8 cellular contexts compared by ENCODE assay signal in genomic region chr6:19837511-19838441, GRCh38. TPM values are rescaled to one million over a fixed set of nuclear protein-coding genes. Genes with fewer than 3 reads are reported as not detected.
DNase-seq lines count a peak whose midpoint lies in the region; ATAC-seq and TF ChIP-seq lines count a peak whose summit lies in the region.

No MANE protein-coding gene starts in this region.

- DNase-seq in COR-L47 (lab: John Stamatoyannopoulos, UW): peak; percentile 30
- DNase-seq in NCI-H226: peak; percentile 20
- no peak for DNase-seq in esophagus muscularis mucosa (ENCODE audit: extremely low spot score)
- DNase-seq in natural killer cell: no peak
- no peak for DNase-seq in GM19240 (ENCODE audit: insufficient read length, low spot score)
- no peak for DNase-seq in NCI-H1436 (lab: John Stamatoyannopoulos, UW)
- DNase-seq in effector CD8-positive, alpha-beta T cell (lab: John Stamatoyannopoulos, UW): no peak
- DNase-seq in middle frontal gyrus (ENCODE audit: extremely low spot score, low spot score): no peak

- intact Hi-C loops in esophagus muscularis mucosa (cut with DNase I): loop anchor here (5.0 kb wide), 1 partner anchor 35 kb away; no protein-coding TSS in a partner anchor
- intact Hi-C loops in natural killer cell (cut with micrococcal nuclease): no loop called here

- H3K4me1 ChIP-seq in esophagus muscularis mucosa: peaks cover 0 to 44% (median 35%) of the 10 kb centered on the region in 4 donors

- peaks cover 0 to 11% (median 0%) of the 10 kb centered on the region in 4 donors for H3K27me3 ChIP-seq in esophagus muscularis mucosa

- H3K27ac Mint-ChIP-seq in natural killer cell: no peak overlapping the region

- peak overlapping the region; percentile 94 to 98 (median 96) for H3K27ac ChIP-seq in esophagus muscularis mucosa (replicated peaks in 1 of 4)

- TF ChIP-seq EP300 in esophagus muscularis mucosa (IDR thresholded peaks at IDR 0.05): no peak

- no peaks in the 10 kb centered on the region for H3K36me3 ChIP-seq in esophagus muscularis mucosa

- peaks cover 0 to 4% of the 10 kb centered on the region in 2 donors for H3K4me1 Mint-ChIP-seq in natural killer cell

- peak overlapping the region; percentile 88 to 90 (median 90) for H3K4me3 ChIP-seq in esophagus muscularis mucosa

- no peaks in the 10 kb centered on the region for H3K9me3 Mint-ChIP-seq in natural killer cell

- peak in 1 of 3 donors; percentile 12 for ATAC-seq in natural killer cell

- H3K27me3 Mint-ChIP-seq in natural killer cell (ENCODE audit: low read depth in 2 of 2): peaks cover 34 to 65% of the 10 kb centered on the region in 2 donors

- WGBS in esophagus muscularis mucosa: 1% methylated on average over 17 of the region's 122 CpGs

- TF ChIP-seq CTCF in esophagus muscularis mucosa (IDR thresholded peaks at IDR 0.05) (no peak), natural killer cell (IDR thresholded peaks at IDR 0.05) (no peak)

- peak overlapping the region; percentile 58 for H3K4me3 Mint-ChIP-seq in natural killer cell

- H3K36me3 Mint-ChIP-seq in natural killer cell: no peaks in the 10 kb centered on the region

- no peak for TF ChIP-seq POLR2A in esophagus muscularis mucosa (IDR thresholded peaks at IDR 0.05; ENCODE audit: low read depth)

- H3K9me3 ChIP-seq in esophagus muscularis mucosa: no peaks in the 10 kb centered on the region

RNA-seq across cellular contexts. Expression of gene ID4, which starts 0.6 kb away (rescaled TPM):
- total RNA-seq in esophagus muscularis mucosa: 100 to 1,000 TPM in 1 of 4 donors, 10 to 100 TPM in 3; 60.2 to 158 (median 63.3) TPM
- total RNA-seq in natural killer cell: not detected

Comparison
In these comparisons a context has a peak if more than half of its experiments do, and no peak if none do; other contexts are left out.
1. DNase-seq: peak in COR-L47 (single experiment) and NCI-H226 (single experiment); none in esophagus muscularis mucosa (single experiment), natural killer cell (single experiment), GM19240 (single experiment), NCI-H1436 (single experiment), effector CD8-positive, alpha-beta T cell (single experiment) and middle frontal gyrus (single experiment).
2. RNA of gene ID4, which starts 0.6 kb away (total RNA-seq): 60.2 to 158 TPM in esophagus muscularis mucosa; not detected in natural killer cell; every median in the first group is over 10 times any median in the second.